In genomic region chr7:138889982-138890381, GRCh38 we compare ENCODE assay signal across 1 cellular context.
TF ChIP-seq lines count a peak whose summit lies in the region.

No MANE protein-coding gene starts in this region.

TF ChIP-seq in SK-N-SH treated with all-trans-retinoic acid at 6 μM for 48 hours, 23 proteins besides CTCF, POLR2A, EP300 and RAD21:
- TF ChIP-seq POU6F1 (CRISPR knock-in tag; IDR thresholded peaks at IDR 0.05; ENCODE audit: borderline replicate concordance, low read depth) = no peak
- no peak for TF ChIP-seq ZNF70 (CRISPR knock-in tag; IDR thresholded peaks at IDR 0.05)
- TF ChIP-seq PPARA (CRISPR knock-in tag; IDR thresholded peaks at IDR 0.05; ENCODE audit: borderline replicate concordance) = no peak
- TF ChIP-seq ZFP3 (CRISPR knock-in tag; IDR thresholded peaks at IDR 0.05) = no peak
- no peak for TF ChIP-seq ARNTL (CRISPR knock-in tag; IDR thresholded peaks at IDR 0.05; ENCODE audit: borderline replicate concordance, low read depth)
